17 cellular contexts compared by ENCODE assay signal in genomic region chr2:83369601-83370418, GRCh38.
"Had no signal": no experiment of that assay in that cellular context is flagged by ENCODE, and none has a peak within 500 bp of the region (broad histone marks: within the 10 kb centered on the region; RNA-seq: fewer than 3 reads in every experiment).

No MANE protein-coding gene starts in this region.

- H3K4me3 ChIP-seq: hepatocyte, sigmoid colon, tibial nerve, upper lobe of right lung had no signal

- H3K27ac ChIP-seq: foreskin keratinocyte, hepatocyte, neutrophil, sigmoid colon, tibial nerve, upper lobe of right lung had no signal

- H3K4me1 Mint-ChIP-seq: naive thymus-derived CD8-positive, alpha-beta T cell; stimulated activated memory B cell treated with anti-CD40 and anti-IgM and Interleukin-4, amounts not matched to agents 10 μg/mL and 1 μg/mL and 100 μg/mL, for 72 hours had no signal

- H3K36me3 ChIP-seq: neutrophil, sigmoid colon, tibial nerve, upper lobe of right lung had no signal

- H3K27me3 ChIP-seq: foreskin keratinocyte, hepatocyte, neutrophil, sigmoid colon, tibial nerve, upper lobe of right lung had no signal

- H2AFZ ChIP-seq: hepatocyte had no signal

- ATAC-seq: foreskin keratinocyte; left cardiac atrium; left ventricle myocardium superior; naive thymus-derived CD8-positive, alpha-beta T cell; stimulated activated memory B cell treated with anti-CD40 and anti-IgM and Interleukin-4, amounts not matched to agents 10 μg/mL and 1 μg/mL and 100 μg/mL, for 72 hours; upper lobe of right lung had no signal

- H3K4me1 ChIP-seq: foreskin keratinocyte, sigmoid colon, tibial nerve, upper lobe of right lung had no signal

- H3K27ac Mint-ChIP-seq: dendritic cell treated with granulocyte-macrophage colony-stimulating factor and Interleukin-4, amounts not matched to agents 40 ng/mL and 50 ng/mL, for 4 days; naive thymus-derived CD8-positive, alpha-beta T cell; stimulated activated memory B cell treated with anti-CD40 and anti-IgM and Interleukin-4, amounts not matched to agents 10 μg/mL and 1 μg/mL and 100 μg/mL, for 72 hours; stimulated activated naive CD8-positive, alpha-beta T cell treated with anti-CD3 and anti-CD28 coated beads, Interleukin-15, Interleukin-2, amounts not matched to agents 100 ng/mL and 50 ng/mL, for 24 hours had no signal

- H3K27me3 Mint-ChIP-seq: dendritic cell treated with granulocyte-macrophage colony-stimulating factor and Interleukin-4, amounts not matched to agents 40 ng/mL and 50 ng/mL, for 4 days; naive thymus-derived CD8-positive, alpha-beta T cell; stimulated activated memory B cell treated with anti-CD40 and anti-IgM and Interleukin-4, amounts not matched to agents 10 μg/mL and 1 μg/mL and 100 μg/mL, for 72 hours; stimulated activated naive CD8-positive, alpha-beta T cell treated with anti-CD3 and anti-CD28 coated beads, Interleukin-15, Interleukin-2, amounts not matched to agents 100 ng/mL and 50 ng/mL, for 24 hours had no signal

- H3K9me3 ChIP-seq: neutrophil, sigmoid colon, tibial nerve, upper lobe of right lung had no signal

- H3K4me3 Mint-ChIP-seq: dendritic cell treated with granulocyte-macrophage colony-stimulating factor and Interleukin-4, amounts not matched to agents 40 ng/mL and 50 ng/mL, for 4 days; naive thymus-derived CD8-positive, alpha-beta T cell; stimulated activated memory B cell treated with anti-CD40 and anti-IgM and Interleukin-4, amounts not matched to agents 10 μg/mL and 1 μg/mL and 100 μg/mL, for 72 hours; stimulated activated naive CD8-positive, alpha-beta T cell treated with anti-CD3 and anti-CD28 coated beads, Interleukin-15, Interleukin-2, amounts not matched to agents 100 ng/mL and 50 ng/mL, for 24 hours had no signal

- H3K36me3 Mint-ChIP-seq: naive thymus-derived CD8-positive, alpha-beta T cell; stimulated activated memory B cell treated with anti-CD40 and anti-IgM and Interleukin-4, amounts not matched to agents 10 μg/mL and 1 μg/mL and 100 μg/mL, for 72 hours had no signal

- H3K79me2 ChIP-seq: hepatocyte had no signal

- H3K9me3 Mint-ChIP-seq: dendritic cell treated with granulocyte-macrophage colony-stimulating factor and Interleukin-4, amounts not matched to agents 40 ng/mL and 50 ng/mL, for 4 days; stimulated activated naive CD8-positive, alpha-beta T cell treated with anti-CD3 and anti-CD28 coated beads, Interleukin-15, Interleukin-2, amounts not matched to agents 100 ng/mL and 50 ng/mL, for 24 hours had no signal

- H3K4me2 ChIP-seq: hepatocyte had no signal

- DNase-seq: cerebellar nuclear complex; erythroblast; foreskin keratinocyte; head of caudate nucleus; kidney; left cardiac atrium; left ventricle myocardium superior; naive thymus-derived CD8-positive, alpha-beta T cell; sigmoid colon; stimulated activated CD4-positive, alpha-beta T cell treated with anti-CD3 and anti-CD28 coated beads, Interleukin-4, amount 100 ng/mL, for 24 hours; upper lobe of right lung had no signal
